ENCODE assay signal across 23 cellular contexts in the genomic region with DNA sequence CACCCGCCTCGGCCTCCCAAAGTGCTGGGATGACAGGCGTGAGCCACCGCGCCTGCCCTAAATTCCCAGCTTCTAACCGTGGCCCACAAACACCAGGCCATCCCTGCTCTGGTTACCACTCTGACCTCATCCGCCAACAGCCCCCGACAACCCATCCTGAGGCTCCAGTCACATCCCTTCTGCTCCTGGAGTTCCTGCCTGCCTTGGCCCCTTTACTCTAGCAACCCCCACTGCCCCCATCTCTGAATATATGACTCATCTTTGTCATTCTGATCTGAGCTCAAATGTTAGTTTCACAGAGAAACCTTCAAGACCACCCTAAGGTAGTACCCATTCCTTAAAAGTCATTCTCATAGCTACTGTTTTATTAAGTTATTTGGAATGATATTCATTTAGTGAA. TPM values are rescaled to one million over a fixed set of nuclear protein-coding genes. Genes with fewer than 3 reads are reported as not detected.
DNase-seq lines count a peak whose midpoint lies in the region; ATAC-seq and TF ChIP-seq lines count a peak whose summit lies in the region.
"Had no signal": no experiment of that assay in that cellular context is flagged by ENCODE, and none has a peak within 500 bp of the region (broad histone marks: within the 10 kb centered on the region; RNA-seq: fewer than 3 reads in every experiment).

No MANE protein-coding gene starts in this region.

- H3K9me3 ChIP-seq in CD4-positive, alpha-beta memory T cell (ENCODE audit: control insufficient read depth in 1 of 2, low read length in 2 of 2), result no peaks in the 10 kb centered on the region
- no peaks in the 10 kb centered on the region for H3K9me3 ChIP-seq in GM23248 (ENCODE audit: low read depth)
- H3K9me3 ChIP-seq: ovary had no signal

- peaks cover 19% of the 10 kb centered on the region for H3F3A ChIP-seq in GM23248 (ENCODE audit: insufficient read depth)

- H3K27me3 ChIP-seq in CD4-positive, alpha-beta memory T cell (ENCODE audit: insufficient read depth, low read length), result no peaks in the 10 kb centered on the region
- no peaks in the 10 kb centered on the region for H3K27me3 ChIP-seq in mesendoderm (ENCODE audit: insufficient read depth, low read length, poor library complexity)
- no peaks in the 10 kb centered on the region for H3K27me3 ChIP-seq in GM23248 (replicated peaks; ENCODE audit: insufficient read depth)
- H3K27me3 ChIP-seq: ovary had no signal

- no peak overlapping the region for H3K4me3 ChIP-seq in CD4-positive, alpha-beta memory T cell (ENCODE audit: low read length in 2 of 2)
- no peak overlapping the region for H3K4me3 ChIP-seq in mesendoderm (ENCODE audit: low read length)
- no peak overlapping the region for H3K4me3 ChIP-seq in GM23248
- H3K4me3 ChIP-seq: ovary had no signal

- H3K4me1 Mint-ChIP-seq in CD4-positive, alpha-beta memory T cell, result peaks cover 31 to 57% (median 44%) of the 10 kb centered on the region in 4 donors
- peaks cover 41% of the 10 kb centered on the region for H3K4me1 Mint-ChIP-seq in activated naive CD8-positive, alpha-beta T cell treated with anti-CD3 and anti-CD28 coated beads, Interleukin-2, amount 50 U/mL, for 24 hours
- H3K4me1 Mint-ChIP-seq in activated CD8-positive, alpha-beta T cell treated with anti-CD3 and anti-CD28 coated beads, Interleukin-2, amount 10 ng/mL, durations not matched to agents 7 days and 5 days (ENCODE audit: low read depth), result peaks cover 24% of the 10 kb centered on the region

- H3K4me2 ChIP-seq in mesendoderm (ENCODE audit: low read length) (no peak overlapping the region), GM23248 (ENCODE audit: unreplicated experiment) (no peak overlapping the region)

- peak overlapping the region in 6 of 7 donors; percentile 12 to 59 (median 42) for H3K27ac Mint-ChIP-seq in CD4-positive, alpha-beta memory T cell
- H3K27ac Mint-ChIP-seq in activated naive CD8-positive, alpha-beta T cell treated with anti-CD3 and anti-CD28 coated beads, Interleukin-2, amount 50 U/mL, for 24 hours, result peak overlapping the region; percentile 63
- H3K27ac Mint-ChIP-seq in activated CD8-positive, alpha-beta T cell treated with anti-CD3 and anti-CD28 coated beads, Interleukin-2, amount 10 ng/mL, durations not matched to agents 7 days and 5 days, result no peak overlapping the region
- H3K27ac Mint-ChIP-seq: activated naive CD4-positive, alpha-beta T cell treated with anti-CD3 and anti-CD28 coated beads for 36 hours had no signal

- H2AFZ ChIP-seq in GM23248, result no peak overlapping the region

- intact Hi-C loops in CD4-positive, alpha-beta memory T cell (cut with micrococcal nuclease), result loop anchor here (10.0 kb wide), 1 partner anchor 792 kb away; no protein-coding TSS in a partner anchor

- no peak overlapping the region for H3K4ac ChIP-seq in mesendoderm (ENCODE audit: low read depth, low read length)

- H3K79me1 ChIP-seq in mesendoderm (ENCODE audit: low read length), result peaks cover 27% of the 10 kb centered on the region

- peak overlapping the region in 2 of 8 donors; percentile 30 to 64 for H3K4me3 Mint-ChIP-seq in CD4-positive, alpha-beta memory T cell
- H3K4me3 Mint-ChIP-seq in activated naive CD8-positive, alpha-beta T cell treated with anti-CD3 and anti-CD28 coated beads, Interleukin-2, amount 50 U/mL, for 24 hours, result no peak overlapping the region
- H3K4me3 Mint-ChIP-seq in activated CD8-positive, alpha-beta T cell treated with anti-CD3 and anti-CD28 coated beads, Interleukin-2, amount 10 ng/mL, durations not matched to agents 7 days and 5 days, result no peak overlapping the region
- H3K4me3 Mint-ChIP-seq: activated naive CD4-positive, alpha-beta T cell treated with anti-CD3 and anti-CD28 coated beads for 36 hours had no signal

- CTCF ChIA-PET in CD4-positive, alpha-beta memory T cell (lab: Charles Lee; ENCODE audit: partially characterized antibody), result no interaction called here
- CTCF ChIA-PET in activated CD8-positive, alpha-beta T cell treated with anti-CD3 and anti-CD28 coated beads, Interleukin-2, amount 10 ng/mL, durations not matched to agents 7 days and 5 days (lab: Charles Lee), result no interaction called here

- H2BK5ac ChIP-seq in mesendoderm (ENCODE audit: low read length), result no peak overlapping the region

- H2BK120ac ChIP-seq in mesendoderm (ENCODE audit: low read depth, low read length), result no peak overlapping the region

- H3K27ac ChIP-seq in CD4-positive, alpha-beta memory T cell (ENCODE audit: low read depth, low read length), result no peak overlapping the region
- no peak overlapping the region for H3K27ac ChIP-seq in mesendoderm (ENCODE audit: low read depth, low read length)
- no peak overlapping the region for H3K27ac ChIP-seq in GM23248
- H3K27ac ChIP-seq: ovary had no signal

- no peak for ATAC-seq in activated naive CD8-positive, alpha-beta T cell treated with anti-CD3 and anti-CD28 coated beads, Interleukin-2, amount 50 U/mL, for 24 hours
- no peak for ATAC-seq in GM21717 (IDR thresholded peaks at IDR 0.05; ENCODE audit: unreplicated experiment)
- no peak for ATAC-seq in activated CD8-positive, alpha-beta T cell treated with anti-CD3 and anti-CD28 coated beads, Interleukin-2, amount 10 ng/mL, durations not matched to agents 7 days and 5 days
- ATAC-seq: sciatic nerve had no signal

- H3K4me1 ChIP-seq in CD4-positive, alpha-beta memory T cell (ENCODE audit: insufficient read depth, low read length), result peaks cover 35% of the 10 kb centered on the region
- H3K4me1 ChIP-seq in mesendoderm (ENCODE audit: control insufficient read depth, low read depth, low read length) (peaks cover 6% of the 10 kb centered on the region), GM23248 (ENCODE audit: insufficient read depth) (peaks cover 23% of the 10 kb centered on the region)

- H3K79me2 ChIP-seq in mesendoderm (ENCODE audit: control insufficient read depth, insufficient read depth, low read length) (peaks cover 52% of the 10 kb centered on the region), GM23248 (ENCODE audit: insufficient read depth) (peaks cover 100% of the 10 kb centered on the region)

- DNase-seq in CD4-positive, alpha-beta memory T cell, result no peak
- DNase-seq in HT1080 (ENCODE audit: low read depth) (peak; percentile 33), mesendoderm (peak; percentile 60), GM13976 (ENCODE audit: low spot score) (no peak), GM23248 (no peak)
- DNase-seq in activated naive CD8-positive, alpha-beta T cell treated with anti-CD3 and anti-CD28 coated beads, Interleukin-2, amount 50 U/mL, for 24 hours, result no peak
- DNase-seq in activated CD8-positive, alpha-beta T cell treated with anti-CD3 and anti-CD28 coated beads, Interleukin-2, amount 10 ng/mL, durations not matched to agents 7 days and 5 days, result no peak
- DNase-seq: activated CD4-positive, alpha-beta T cell treated with anti-CD3 and anti-CD28 coated beads for 4 hours; activated CD8-positive, alpha-beta memory T cell treated with anti-CD3 and anti-CD28 coated beads, Interleukin-2, amount 50 U/mL, for 4 hours; activated naive CD4-positive, alpha-beta T cell treated with anti-CD3 and anti-CD28 coated beads for 36 hours; DMS79; erythroblast; NCI-H146; NCI-H2171 treated with DMSO at 0.1 percent for 48 hours; OCI-M1; ovary; T1000 had no signal

- WGBS in mesendoderm (ENCODE audit: extremely low coverage, insufficient coverage, low lambda C conversion rate), result no CpG with 5 or more reads among the region's 8 CpGs
- WGBS in GM23248 (ENCODE audit: low coverage in 1 of 2, low lambda C conversion rate in 2 of 2, missing lambda C conversion rate in 2 of 2), 2 experiments, result 99% methylated on average over 8 of the region's 8 CpGs

- no peaks in the 10 kb centered on the region for H3K9me2 ChIP-seq in GM23248 (ENCODE audit: insufficient read depth)

- no peaks in the 10 kb centered on the region for H4K20me1 ChIP-seq in GM23248 (ENCODE audit: insufficient read depth)

- no peak overlapping the region for H4K5ac ChIP-seq in mesendoderm (ENCODE audit: low read length)

- peaks cover 20 to 27% of the 10 kb centered on the region in 2 donors for H3K36me3 Mint-ChIP-seq in CD4-positive, alpha-beta memory T cell
- H3K36me3 Mint-ChIP-seq in activated naive CD8-positive, alpha-beta T cell treated with anti-CD3 and anti-CD28 coated beads, Interleukin-2, amount 50 U/mL, for 24 hours (ENCODE audit: low read depth), result peaks cover 25% of the 10 kb centered on the region
- H3K36me3 Mint-ChIP-seq in activated CD8-positive, alpha-beta T cell treated with anti-CD3 and anti-CD28 coated beads, Interleukin-2, amount 10 ng/mL, durations not matched to agents 7 days and 5 days (ENCODE audit: low read depth), result peaks cover 24% of the 10 kb centered on the region

- H3K9ac ChIP-seq in mesendoderm (ENCODE audit: low read length) (no peak overlapping the region), GM23248 (no peak overlapping the region)

- H3K23ac ChIP-seq in mesendoderm (ENCODE audit: low read length), result no peak overlapping the region

- no peak overlapping the region for H2AK5ac ChIP-seq in mesendoderm (ENCODE audit: low read length)

- no peak overlapping the region for H3K18ac ChIP-seq in mesendoderm (ENCODE audit: low read length)

- no peak overlapping the region for H4K8ac ChIP-seq in mesendoderm (ENCODE audit: low read depth, low read length)

- H3K9me3 Mint-ChIP-seq in CD4-positive, alpha-beta memory T cell, result no peaks in the 10 kb centered on the region
- H3K9me3 Mint-ChIP-seq in activated naive CD8-positive, alpha-beta T cell treated with anti-CD3 and anti-CD28 coated beads, Interleukin-2, amount 50 U/mL, for 24 hours, result no peaks in the 10 kb centered on the region
- H3K9me3 Mint-ChIP-seq in activated CD8-positive, alpha-beta T cell treated with anti-CD3 and anti-CD28 coated beads, Interleukin-2, amount 10 ng/mL, durations not matched to agents 7 days and 5 days (ENCODE audit: insufficient read depth), result no peaks in the 10 kb centered on the region
- H3K9me3 Mint-ChIP-seq: activated naive CD4-positive, alpha-beta T cell treated with anti-CD3 and anti-CD28 coated beads for 36 hours had no signal

- H3K56ac ChIP-seq in mesendoderm (ENCODE audit: low read length), result no peak overlapping the region

- H3K36me3 ChIP-seq in CD4-positive, alpha-beta memory T cell (ENCODE audit: insufficient read depth, low read length), result peaks cover 18% of the 10 kb centered on the region
- no peaks in the 10 kb centered on the region for H3K36me3 ChIP-seq in mesendoderm (ENCODE audit: control insufficient read depth, insufficient read depth, low read length)
- peaks cover 10% of the 10 kb centered on the region; the same call in 1 of the 2 replicates for H3K36me3 ChIP-seq in GM23248 (ENCODE audit: low read depth)
- H3K36me3 ChIP-seq: ovary had no signal

- H2BK15ac ChIP-seq in mesendoderm (replicated peaks; ENCODE audit: low read depth), result no peak overlapping the region

- in situ Hi-C loops in GM13976 (cut with MboI; ENCODE audit: low sequenced_read_pairs, unreplicated experiment) (no loop called here), GM23248 (cut with MboI) (no loop called here)

- POLR2A ChIA-PET in CD4-positive, alpha-beta memory T cell (lab: Charles Lee; ENCODE audit: partially characterized antibody), result interaction anchor here (0.6 kb wide), 1 partner anchor 13 kb away, joined by 4 read pairs; no protein-coding TSS in a partner anchor
- POLR2A ChIA-PET in activated CD8-positive, alpha-beta T cell treated with anti-CD3 and anti-CD28 coated beads, Interleukin-2, amount 10 ng/mL, durations not matched to agents 7 days and 5 days (lab: Charles Lee), result no interaction called here

- no peaks in the 10 kb centered on the region for H3K27me3 Mint-ChIP-seq in CD4-positive, alpha-beta memory T cell
- no peaks in the 10 kb centered on the region for H3K27me3 Mint-ChIP-seq in activated naive CD8-positive, alpha-beta T cell treated with anti-CD3 and anti-CD28 coated beads, Interleukin-2, amount 50 U/mL, for 24 hours
- H3K27me3 Mint-ChIP-seq in activated CD8-positive, alpha-beta T cell treated with anti-CD3 and anti-CD28 coated beads, Interleukin-2, amount 10 ng/mL, durations not matched to agents 7 days and 5 days (ENCODE audit: low read depth), result no peaks in the 10 kb centered on the region

- TF ChIP-seq CTCF in GM13976 (IDR thresholded peaks at IDR 0.05; ENCODE audit: borderline replicate concordance, control extremely low read depth, extremely low read depth, insufficient read depth, missing control alignments), result no peak

RNA-seq across cellular contexts. Expression of gene RHEB, which starts 26.6 kb away (rescaled TPM):
- total RNA-seq in CD4-positive, alpha-beta memory T cell, result 10 to 100 TPM; 40.8 to 45.1 TPM
- 10 to 100 TPM; 83.0 to 83.2 TPM for polyA plus RNA-seq in CD4-positive, alpha-beta memory T cell
- total RNA-seq in HT1080 (2014; rRNA removed; shearing (Covaris generic)), result 108 and 120 TPM in 2 replicates
- polyA plus RNA-seq in HT1080 (2015; cell fraction: cytosol; rRNA removed), result 221 and 230 TPM in 2 replicates
- polyA plus RNA-seq in HT1080 (2015; cell fraction: nucleus; rRNA removed), result 87.0 and 99.7 TPM in 2 replicates
- 85.1 TPM for polyA plus RNA-seq in mesendoderm (2013, experiment 1 of 2)
- polyA plus RNA-seq in mesendoderm (2013, experiment 2 of 2), result 85.3 TPM
- total RNA-seq in GM23248 (2014; rRNA removed; shearing (Covaris generic)), result 86.4 and 91.4 TPM in 2 replicates
- polyA plus RNA-seq in GM23248 (2016; fragmentation: Nextera tagmentation; extraction: Ambion mirVana), result 226 and 235 TPM in 2 replicates
- total RNA-seq in activated CD8-positive, alpha-beta T cell treated with anti-CD3 and anti-CD28 coated beads, Interleukin-2, amount 10 ng/mL, durations not matched to agents 7 days and 5 days, result 10 to 100 TPM; 81.1 to 90.3 TPM

RNA-seq across cellular contexts. Expression of gene CRYGN, which starts 53.1 kb away (rescaled TPM):
- total RNA-seq in CD4-positive, alpha-beta memory T cell, result not detected
- polyA plus RNA-seq in CD4-positive, alpha-beta memory T cell, result 1 to 10 TPM in 1 of 2 donors, not detected in 1; 1.9 TPM
- not detected in 2 replicates for total RNA-seq in HT1080 (2014; rRNA removed; shearing (Covaris generic))
- 0.03 TPM in 1 of 2 replicates, not detected in the other for polyA plus RNA-seq in HT1080 (2015; cell fraction: cytosol; rRNA removed)
- polyA plus RNA-seq in HT1080 (2015; cell fraction: nucleus; rRNA removed), result not detected in 2 replicates
- 0.32 TPM for polyA plus RNA-seq in mesendoderm (2013, experiment 1 of 2)
- polyA plus RNA-seq in mesendoderm (2013, experiment 2 of 2), result 0.29 TPM
- not detected in 2 replicates for total RNA-seq in GM23248 (2014; rRNA removed; shearing (Covaris generic))
- not detected in 2 replicates for polyA plus RNA-seq in GM23248 (2016; fragmentation: Nextera tagmentation; extraction: Ambion mirVana)
- total RNA-seq in activated CD8-positive, alpha-beta T cell treated with anti-CD3 and anti-CD28 coated beads, Interleukin-2, amount 10 ng/mL, durations not matched to agents 7 days and 5 days, result under 1 TPM; 0.34 to 0.50 TPM
- total RNA-seq: activated naive CD4-positive, alpha-beta T cell treated with anti-CD3 and anti-CD28 coated beads for 36 hours; glomerular endothelial cell; M059J; mononuclear cell; SK-MEL-5 had no signal

Comparison
In these comparisons a context has a peak if more than half of its experiments do, and no peak if none do; other contexts are left out.
1. DNase-seq: peak in HT1080 (single experiment) and mesendoderm (single experiment); none in CD4-positive, alpha-beta memory T cell (0 of 5), activated naive CD8-positive, alpha-beta T cell treated with anti-CD3 and anti-CD28 coated beads, Interleukin-2, amount 50 U/mL, for 24 hours (single experiment), GM13976 (single experiment), GM23248 (single experiment) and activated CD8-positive, alpha-beta T cell treated with anti-CD3 and anti-CD28 coated beads, Interleukin-2, amount 10 ng/mL, durations not matched to agents 7 days and 5 days (single experiment).